10 cellular contexts compared by ENCODE assay signal in the genomic region with DNA sequence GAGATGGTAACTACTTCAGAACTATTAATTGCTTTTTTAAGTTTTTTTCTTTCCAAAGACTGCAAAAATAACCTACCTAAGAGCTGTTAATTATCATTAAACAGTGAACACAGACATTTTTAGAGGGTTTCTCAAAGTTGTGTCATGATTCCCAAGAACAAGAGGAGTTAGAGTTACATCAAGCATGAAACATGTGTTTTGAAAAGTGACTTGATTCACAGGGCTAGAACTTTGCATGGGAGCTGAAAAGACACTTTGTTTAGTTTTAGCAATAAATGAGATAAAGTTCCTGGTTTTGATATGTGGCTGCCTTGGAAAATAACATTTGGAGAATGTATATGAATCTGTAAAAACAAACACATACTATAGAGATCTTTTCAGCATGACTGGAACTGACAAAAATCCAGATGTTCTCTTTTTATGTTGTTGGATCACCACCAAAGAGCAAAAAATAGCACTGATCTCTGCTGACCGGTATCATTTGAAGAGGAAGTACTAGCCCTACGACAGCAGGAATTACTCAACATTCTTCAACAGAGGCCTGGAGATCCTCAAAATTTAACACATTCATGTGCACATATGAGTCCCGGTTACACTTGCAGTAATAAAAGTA.
DNase-seq lines count a peak whose midpoint lies in the region; ATAC-seq, FAIRE-seq and TF ChIP-seq lines count a peak whose summit lies in the region.
"Had no signal": no experiment of that assay in that cellular context is flagged by ENCODE, and none has a peak within 500 bp of the region (broad histone marks: within the 10 kb centered on the region; RNA-seq: fewer than 3 reads in every experiment).

No MANE protein-coding gene starts in this region.

- no peak for FAIRE-seq in H1 (lab: Jason Lieb, UNC)

- no peak overlapping the region for H4K91ac ChIP-seq in H1 (replicated peaks; ENCODE audit: insufficient read length, low read length)

- H2BK120ac ChIP-seq in H1 (replicated peaks; ENCODE audit: low read depth, low read length), result no peak overlapping the region

- H2BK12ac ChIP-seq in H1 (ENCODE audit: low read depth, low read length), result no peak overlapping the region

- H3K79me1 ChIP-seq in H1 (ENCODE audit: low read depth, low read length), result no peaks in the 10 kb centered on the region

- no peak for TF ChIP-seq POLR2A in H1 (IDR thresholded peaks at IDR 0.05; ENCODE audit: control extremely low read depth in 1 of 2, low read depth in 2 of 2, low read length in 2 of 2)

- no peak overlapping the region for H4K8ac ChIP-seq in H1 (ENCODE audit: extremely low read depth, insufficient read depth, low read length)

- no peaks in the 10 kb centered on the region for H3K4me1 ChIP-seq in H1 (replicated peaks in 1 of 4; ENCODE audit: control insufficient read depth in 3 of 4, insufficient read depth in 4 of 4, low read length in 3 of 4)

- H2BK15ac ChIP-seq in H1 (ENCODE audit: low read length), result no peak overlapping the region

- H3K18ac ChIP-seq in H1 (ENCODE audit: extremely low read depth, low read length), result no peak overlapping the region

- H3K27me3 ChIP-seq in H1 (replicated peaks in 1 of 4; ENCODE audit: control insufficient read depth in 3 of 4, extremely low read depth in 1 of 4, insufficient read depth in 3 of 4, low read length in 3 of 4), result no peaks in the 10 kb centered on the region

- no peak overlapping the region for H3K14ac ChIP-seq in H1 (ENCODE audit: insufficient read length)

- DNase-seq in AG04449 (ENCODE audit: low read depth, low spot score), result peak; percentile 73
- peak; percentile 95 for DNase-seq in MV-4-11 (lab: John Stamatoyannopoulos, UW)
- DNase-seq in H1 (ENCODE audit: low read depth in 1 of 2, low spot score in 2 of 2), result no peak
- peak; percentile 10 for DNase-seq in midbrain (lab: John Stamatoyannopoulos, UW)
- no peak for DNase-seq in DMS53 treated with DMSO at 0.1 percent for 48 hours (lab: John Stamatoyannopoulos, UW; ENCODE audit: unreplicated experiment)
- DNase-seq in activated naive CD4-positive, alpha-beta T cell treated with Interleukin-2 at 50 U/mL for 16 hours, result no peak
- DNase-seq: NCI-H226 had no signal

- POLR2A ChIA-PET in AG04449 (lab: Yijun Ruan, JAX) (interaction anchor here (0.9 kb wide), 1 partner anchor 330 kb away, joined by 3 read pairs; no protein-coding TSS in a partner anchor), H1 (lab: Charles Lee; ENCODE audit: partially characterized antibody) (interaction anchor here (0.5 kb wide), 1 partner anchor 259 kb away, joined by 3 read pairs; no protein-coding TSS in a partner anchor)

- H3K79me2 ChIP-seq in H1 (ENCODE audit: control insufficient read depth in 1 of 2, insufficient read depth in 2 of 2, low read length in 2 of 2), result no peaks in the 10 kb centered on the region

- H4K20me1 ChIP-seq in H1 (replicated peaks in 1 of 2; ENCODE audit: control insufficient read depth in 1 of 2, insufficient read depth in 2 of 2, low read length in 2 of 2), result no peaks in the 10 kb centered on the region

- TF ChIP-seq CTCF in AG04449 (IDR thresholded peaks at IDR 0.05; ENCODE audit: insufficient read depth, low read length, missing control alignments) (no peak), H1 (IDR thresholded peaks at IDR 0.05; ENCODE audit: control extremely low read depth in 1 of 3, insufficient read depth in 1 of 3, low read depth in 1 of 3, low read length in 3 of 3) (no peak)

- no peak overlapping the region for H3K4ac ChIP-seq in H1 (replicated peaks; ENCODE audit: insufficient read length, low read depth, low read length)

- H2AFZ ChIP-seq in H1 (ENCODE audit: low read length), result peak overlapping the region; percentile 27; the same call in 1 of the 2 replicates

- no peak for TF ChIP-seq EP300 in H1 (IDR thresholded peaks at IDR 0.05; ENCODE audit: borderline replicate concordance in 1 of 2, low read depth in 2 of 2, low read length in 2 of 2)

- H3K4me3 ChIP-seq in AG04449 (ENCODE audit: low read depth, low read length), result no peak overlapping the region
- H3K4me3 ChIP-seq in H1 (ENCODE audit: extremely low read depth in 1 of 4, insufficient read depth in 2 of 4, low read depth in 3 of 4, low read length in 4 of 4), result no peak overlapping the region

- no peak overlapping the region for H3K56ac ChIP-seq in H1 (replicated peaks; ENCODE audit: insufficient read length, low read depth, low read length)

- no peak overlapping the region for H2BK5ac ChIP-seq in H1 (ENCODE audit: low read depth, low read length)

- H3K27ac ChIP-seq in H1 (ENCODE audit: low read depth, low read length), result no peak overlapping the region
- H3K27ac ChIP-seq: C4-2B had no signal

- no peak overlapping the region for H2AK5ac ChIP-seq in H1 (ENCODE audit: low read depth, low read length)

- H3K4me2 ChIP-seq in H1 (ENCODE audit: insufficient read depth in 1 of 2, low read depth in 2 of 2, low read length in 2 of 2), result no peak overlapping the region

- H3K23ac ChIP-seq in H1 (ENCODE audit: insufficient read length), result no peak overlapping the region

- H4K5ac ChIP-seq in H1 (ENCODE audit: insufficient read length, low read depth, low read length), result no peak overlapping the region

- H3K23me2 ChIP-seq in H1 (ENCODE audit: low read depth, low read length), result no peaks in the 10 kb centered on the region; the same call in 1 of the 2 replicates

- no peak for TF ChIP-seq RAD21 in H1 (IDR thresholded peaks at IDR 0.05 in 1 of 2, conservative IDR thresholded peaks at IDR 0.05 in 1 of 2; ENCODE audit: low read depth in 2 of 2, low read length in 2 of 2)

- CTCF ChIA-PET in AG04449 (lab: Yijun Ruan, JAX) (interaction anchor here (0.8 to 1.8 kb wide), 4 partner anchors 11 to 581 kb away, joined by 3 to 6 read pairs (median 4); no protein-coding TSS in a partner anchor), H1 (lab: Charles Lee; ENCODE audit: partially characterized antibody) (interaction anchor here (0.8 to 2.0 kb wide), 2 partner anchors 284 to 385 kb away, joined by 3 to 6 read pairs; no protein-coding TSS in a partner anchor)

- H3K36me3 ChIP-seq in H1 (ENCODE audit: control insufficient read depth in 2 of 4, insufficient read depth in 4 of 4, low read length in 3 of 4), result no peaks in the 10 kb centered on the region

- H3K9ac ChIP-seq in H1 (replicated peaks in 1 of 4; ENCODE audit: extremely low read depth in 1 of 4, low read depth in 3 of 4, low read length in 3 of 4), result no peak overlapping the region

- H3K9me3 ChIP-seq in H1 (ENCODE audit: insufficient read depth in 2 of 2, low read depth in 1 of 2, low read length in 1 of 2), result no peaks in the 10 kb centered on the region; a peak in 1 of 4 replicates

- WGBS in H1 (ENCODE audit: extremely low coverage in 1 of 2, insufficient coverage in 1 of 2, insufficient read length in 1 of 2, insufficient replicate concordance in 2 of 2, low coverage in 1 of 2, low lambda C conversion rate in 2 of 2, missing lambda C conversion rate in 1 of 2), 2 experiments, result 88% methylated on average over 3 of the region's 3 CpGs; no CpG with 5 or more reads in 1 of the 2 experiments

- no peak overlapping the region for H2BK20ac ChIP-seq in H1 (ENCODE audit: low read length)

- ATAC-seq in GM21717 (IDR thresholded peaks at IDR 0.05; ENCODE audit: unreplicated experiment) (no peak), GM21528 (IDR thresholded peaks at IDR 0.05; ENCODE audit: low FRiP score, unreplicated experiment) (no peak)

TF ChIP-seq in H1, 55 proteins besides CTCF, POLR2A, EP300 and RAD21:
- no peak for TF ChIP-seq NRF1 (IDR thresholded peaks at IDR 0.05; ENCODE audit: low read depth, low read length)
- TF ChIP-seq, protein P1, sequence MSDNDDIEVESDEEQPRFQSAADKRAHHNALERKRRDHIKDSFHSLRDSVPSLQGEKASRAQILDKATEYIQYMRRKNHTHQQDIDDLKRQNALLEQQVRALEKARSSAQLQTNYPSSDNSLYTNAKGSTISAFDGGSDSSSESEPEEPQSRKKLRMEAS (IDR thresholded peaks at IDR 0.05), result no peak
- no peak for TF ChIP-seq EGR1 (IDR thresholded peaks at IDR 0.05; ENCODE audit: borderline replicate concordance, low read depth, low read length)
- TF ChIP-seq SUZ12 (IDR thresholded peaks at IDR 0.05; ENCODE audit: low read length), result no peak
- no peak for TF ChIP-seq HDAC2 (IDR thresholded peaks at IDR 0.05; ENCODE audit: borderline replicate concordance in 1 of 2, low read depth in 2 of 2, low read length in 2 of 2)
- TF ChIP-seq TEAD4 (IDR thresholded peaks at IDR 0.05; ENCODE audit: low read depth, low read length), result no peak
- no peak for TF ChIP-seq ZNF274 (IDR thresholded peaks at IDR 0.05; ENCODE audit: borderline replicate concordance, extremely low read depth, low read length)
- no peak for TF ChIP-seq SIX5 (IDR thresholded peaks at IDR 0.05; ENCODE audit: low read depth, low read length)
- TF ChIP-seq CEBPB (IDR thresholded peaks at IDR 0.05; ENCODE audit: low read depth, low read length), result no peak
- no peak for TF ChIP-seq NANOG (IDR thresholded peaks at IDR 0.05; ENCODE audit: insufficient read depth, low read depth, low read length, poor library complexity, severe bottlenecking)
- TF ChIP-seq POU5F1 (IDR thresholded peaks at IDR 0.05; ENCODE audit: low read depth, low read length), result no peak
- TF ChIP-seq JUN (IDR thresholded peaks at IDR 0.05; ENCODE audit: low read depth, low read length), result no peak
- TF ChIP-seq KDM1A (IDR thresholded peaks at IDR 0.05; ENCODE audit: borderline replicate concordance, low read length), result no peak
- TF ChIP-seq CHD1 (IDR thresholded peaks at IDR 0.05; ENCODE audit: low read depth, low read length), result no peak
TF ChIP-seq in H1: peak in this region for 0.

Comparison
In these comparisons a context has a peak if more than half of its experiments do, and no peak if none do; other contexts are left out.
1. DNase-seq: peak in AG04449 (single experiment), MV-4-11 (single experiment) and midbrain (single experiment); none in H1 (0 of 2), DMS53 treated with DMSO at 0.1 percent for 48 hours (single experiment) and activated naive CD4-positive, alpha-beta T cell treated with Interleukin-2 at 50 U/mL for 16 hours (single experiment).